15 cellular contexts compared by ENCODE assay signal in genomic region chr17:9028632-9029570, GRCh38.
"Had no signal": no experiment of that assay in that cellular context is flagged by ENCODE, and none has a peak within 500 bp of the region (broad histone marks: within the 10 kb centered on the region; RNA-seq: fewer than 3 reads in every experiment).

No MANE protein-coding gene starts in this region.

- H3K4me1 ChIP-seq: colonic mucosa, gastrocnemius medialis, parathyroid adenoma, suprapubic skin had no signal

- ATAC-seq: gastrocnemius medialis had no signal

- DNase-seq: activated CD4-positive, alpha-beta T cell treated with anti-CD3 and anti-CD28 coated beads, Interleukin-2, amount 50 U/mL, for 48 hours; activated gamma-delta T cell treated with Interleukin-2 at 50 U/mL for 16 hours; activated naive CD8-positive, alpha-beta T cell treated with anti-CD3 and anti-CD28 coated beads for 36 hours; amygdala; central memory CD4-positive, alpha-beta T cell; colonic mucosa; gastrocnemius medialis; midbrain; retina; small intestine; stimulated activated CD4-positive, alpha-beta T cell treated with anti-CD3 and anti-CD28 coated beads, Interleukin-4, amount 100 ng/mL, for 24 hours; stimulated activated naive CD4-positive, alpha-beta T cell treated with Interleukin-2 at 50 U/mL for 16 hours had no signal

- H3K36me3 ChIP-seq: colonic mucosa, gastrocnemius medialis, suprapubic skin had no signal

- H3K27ac ChIP-seq: colonic mucosa, gastrocnemius medialis, parathyroid adenoma, SK-N-MC had no signal

- H3K4me3 ChIP-seq: colonic mucosa, gastrocnemius medialis, SK-N-MC, suprapubic skin had no signal

- H3K9me3 ChIP-seq: colonic mucosa, gastrocnemius medialis, suprapubic skin had no signal
